Comparison of ENCODE assay signal across 33 cellular contexts in the genomic region with DNA sequence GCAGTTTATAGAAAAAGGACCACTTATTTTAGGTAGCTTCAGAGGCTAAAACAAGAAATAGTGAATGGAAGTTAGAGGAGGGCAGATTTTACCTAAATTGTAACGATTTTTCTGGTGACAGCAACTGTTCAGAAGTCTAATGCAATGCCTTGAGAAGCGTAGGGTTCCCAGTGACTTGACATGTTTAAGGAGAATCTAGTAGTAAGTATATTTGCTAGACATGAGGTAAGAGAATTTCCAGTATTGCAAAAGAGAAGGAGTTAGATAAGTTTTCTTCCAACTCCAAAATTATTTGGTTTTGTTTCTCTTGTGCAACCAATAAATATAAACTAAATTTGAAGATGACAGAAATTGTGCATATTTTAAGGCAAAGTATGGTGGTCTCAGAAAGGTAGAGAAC.
"Had no signal": no experiment of that assay in that cellular context is flagged by ENCODE, and none has a peak within 500 bp of the region (broad histone marks: within the 10 kb centered on the region; RNA-seq: fewer than 3 reads in every experiment).

No MANE protein-coding gene starts in this region.

- H3K9me3 Mint-ChIP-seq: activated CD4-positive, alpha-beta memory T cell treated with anti-CD3 and anti-CD28 coated beads, Interleukin-2, amount 10 ng/mL, durations not matched to agents 7 days and 5 days; activated naive CD8-positive, alpha-beta T cell treated with anti-CD3 and anti-CD28 coated beads, Interleukin-2, amount 50 U/mL, for 24 hours; activated T-cell treated with anti-CD3 and anti-CD28 coated beads, Interleukin-2, amount 50 U/mL, for 4 hours; activated T-helper 2 cell treated with anti-CD3 and anti-CD28 coated beads, Interferon-gamma antibody, Interleukin-2, Interleukin-4, amounts not matched to agents 10 μg/mL and 5 μg/mL and 100 μg/mL, durations not matched to agents 14 hours and 24 hours and 36 hours; stimulated activated naive CD8-positive, alpha-beta T cell treated with anti-CD3 and anti-CD28 coated beads, Interleukin-15, Interleukin-2, amounts not matched to agents 100 ng/mL and 50 ng/mL, for 24 hours had no signal

- H3K27me3 Mint-ChIP-seq: activated CD4-positive, alpha-beta memory T cell treated with anti-CD3 and anti-CD28 coated beads, Interleukin-2, amount 10 ng/mL, durations not matched to agents 7 days and 5 days; activated CD4-positive, alpha-beta T cell treated with anti-CD3 and anti-CD28 coated beads, Interleukin-2, amount 10 ng/mL, durations not matched to agents 7 days and 5 days; activated naive CD4-positive, alpha-beta T cell treated with anti-CD3 and anti-CD28 coated beads, Interleukin-2, amount 50 U/mL, for 24 hours; activated naive CD8-positive, alpha-beta T cell treated with anti-CD3 and anti-CD28 coated beads, Interleukin-2, amount 50 U/mL, for 24 hours; naive B cell; stimulated activated naive CD8-positive, alpha-beta T cell treated with anti-CD3 and anti-CD28 coated beads, Interleukin-15, Interleukin-2, amounts not matched to agents 100 ng/mL and 50 ng/mL, for 24 hours had no signal

- H3K36me3 ChIP-seq: colonic mucosa, esophagus squamous epithelium, left lung, neutrophil, ovary, prostate gland, thyroid gland, upper lobe of left lung, vagina had no signal

- H3K36me3 Mint-ChIP-seq: naive B cell; stimulated activated effector memory CD8-positive, alpha-beta T cell treated with anti-CD3 and anti-CD28 coated beads, Interleukin-12 subunit alpha, Interleukin-12 subunit beta, amount 100 ng/mL, for 72 hours had no signal

- DNase-seq: activated CD4-positive, alpha-beta memory T cell treated with anti-CD3 and anti-CD28 coated beads, Interleukin-2, amount 10 ng/mL, durations not matched to agents 7 days and 5 days; activated CD4-positive, alpha-beta T cell treated with anti-CD3 and anti-CD28 coated beads for 1 hour; activated CD4-positive, alpha-beta T cell treated with anti-CD3 and anti-CD28 coated beads, Interleukin-2, amount 10 ng/mL, durations not matched to agents 7 days and 5 days; activated CD8-positive, alpha-beta memory T cell treated with anti-CD3 and anti-CD28 coated beads, Interleukin-2, amount 50 U/mL, for 48 hours; activated naive CD8-positive, alpha-beta T cell treated with anti-CD3 and anti-CD28 coated beads, Interleukin-2, amount 50 U/mL, for 24 hours; activated T-cell treated with anti-CD3 and anti-CD28 coated beads, Interleukin-2, amount 50 U/mL, for 4 hours; anterior cingulate cortex; colonic mucosa; effector CD8-positive, alpha-beta T cell; esophagus squamous epithelium; foreskin melanocyte; left lung; naive B cell; nephron progenitor cell; ovary; retina; stimulated activated CD4-positive, alpha-beta T cell treated with anti-CD3 and anti-CD28 coated beads, Interleukin-12 subunit alpha, Interleukin-12 subunit beta, amount 100 ng/mL, for 4 hours; stimulated activated CD4-positive, alpha-beta T cell treated with anti-CD3 and anti-CD28 coated beads, Interleukin-4, amount 100 ng/mL, for 1 hour; substantia nigra; T-helper 2 cell; thyroid gland; upper lobe of left lung had no signal

- H3K27ac ChIP-seq: colonic mucosa, epithelial cell of prostate, esophagus squamous epithelium, left lung, neutrophil, ovary, prostate gland, skin epidermis, thyroid gland, upper lobe of left lung, vagina had no signal

- H3K4me3 ChIP-seq: colonic mucosa, esophagus squamous epithelium, left lung, lung, ovary, prostate gland, skin epidermis, thyroid gland, upper lobe of left lung, vagina had no signal

- H3K4me3 Mint-ChIP-seq: activated CD4-positive, alpha-beta memory T cell treated with anti-CD3 and anti-CD28 coated beads, Interleukin-2, amount 10 ng/mL, durations not matched to agents 7 days and 5 days; activated CD4-positive, alpha-beta T cell treated with anti-CD3 and anti-CD28 coated beads, Interleukin-2, amount 10 ng/mL, durations not matched to agents 7 days and 5 days; activated naive CD4-positive, alpha-beta T cell treated with anti-CD3 and anti-CD28 coated beads, Interleukin-2, amount 50 U/mL, for 24 hours; activated naive CD8-positive, alpha-beta T cell treated with anti-CD3 and anti-CD28 coated beads, Interleukin-2, amount 50 U/mL, for 24 hours; activated T-cell treated with anti-CD3 and anti-CD28 coated beads, Interleukin-2, amount 50 U/mL, for 4 hours; naive B cell; nephron progenitor cell; stimulated activated effector memory CD8-positive, alpha-beta T cell treated with anti-CD3 and anti-CD28 coated beads, Interleukin-12 subunit alpha, Interleukin-12 subunit beta, amount 100 ng/mL, for 72 hours; stimulated activated naive CD8-positive, alpha-beta T cell treated with anti-CD3 and anti-CD28 coated beads, Interleukin-15, Interleukin-2, amounts not matched to agents 100 ng/mL and 50 ng/mL, for 24 hours; WTC11 had no signal

- H3K9me3 ChIP-seq: colonic mucosa, esophagus squamous epithelium, left lung, neutrophil, ovary, prostate gland, thyroid gland, upper lobe of left lung, vagina had no signal

- H3K4me1 ChIP-seq: colonic mucosa, esophagus squamous epithelium, left lung, prostate gland, thyroid gland, upper lobe of left lung, vagina had no signal

- H3K27ac Mint-ChIP-seq: activated CD4-positive, alpha-beta memory T cell treated with anti-CD3 and anti-CD28 coated beads, Interleukin-2, amount 10 ng/mL, durations not matched to agents 7 days and 5 days; activated CD4-positive, alpha-beta T cell treated with anti-CD3 and anti-CD28 coated beads, Interleukin-2, amount 10 ng/mL, durations not matched to agents 7 days and 5 days; activated naive CD4-positive, alpha-beta T cell treated with anti-CD3 and anti-CD28 coated beads, Interleukin-2, amount 50 U/mL, for 24 hours; activated naive CD8-positive, alpha-beta T cell treated with anti-CD3 and anti-CD28 coated beads, Interleukin-2, amount 50 U/mL, for 24 hours; activated T-helper 2 cell treated with anti-CD3 and anti-CD28 coated beads, Interferon-gamma antibody, Interleukin-2, Interleukin-4, amounts not matched to agents 10 μg/mL and 5 μg/mL and 100 μg/mL, durations not matched to agents 14 hours and 24 hours and 36 hours; nephron progenitor cell; stimulated activated effector memory CD8-positive, alpha-beta T cell treated with anti-CD3 and anti-CD28 coated beads, Interleukin-12 subunit alpha, Interleukin-12 subunit beta, amount 100 ng/mL, for 72 hours; stimulated activated naive CD8-positive, alpha-beta T cell treated with anti-CD3 and anti-CD28 coated beads, Interleukin-15, Interleukin-2, amounts not matched to agents 100 ng/mL and 50 ng/mL, for 24 hours; WTC11 had no signal

- H3K27me3 ChIP-seq: colonic mucosa, esophagus squamous epithelium, left lung, neutrophil, ovary, thyroid gland, upper lobe of left lung, vagina had no signal
